21 cellular contexts compared by ENCODE assay signal in the genomic region with DNA sequence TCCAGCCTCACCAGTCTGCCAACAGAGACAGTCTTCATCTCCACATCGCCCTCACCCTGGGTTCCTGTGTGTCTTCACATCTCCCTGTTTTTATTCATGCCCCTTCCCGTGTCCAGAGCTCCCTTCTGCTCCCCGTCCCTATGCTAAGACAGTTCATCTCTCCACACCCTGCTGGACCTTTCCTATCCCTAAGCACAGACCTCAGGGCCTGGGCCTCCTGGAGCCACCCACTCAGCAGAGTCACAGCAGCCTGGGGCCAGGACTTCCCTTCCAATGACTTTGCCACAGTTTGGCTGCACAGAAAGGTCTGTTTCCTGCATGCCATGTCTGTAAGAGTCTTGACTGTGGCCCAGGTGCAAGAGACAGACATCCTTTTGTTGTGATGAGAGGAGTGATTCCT.
"Had no signal": no experiment of that assay in that cellular context is flagged by ENCODE, and none has a peak within 500 bp of the region (broad histone marks: within the 10 kb centered on the region; RNA-seq: fewer than 3 reads in every experiment).

No MANE protein-coding gene starts in this region.

- H3K36me3 Mint-ChIP-seq: activated naive CD8-positive, alpha-beta T cell treated with anti-CD3 and anti-CD28 coated beads, Interleukin-2, amount 10 ng/mL, durations not matched to agents 7 days and 5 days; T-cell had no signal

- H3K9me3 Mint-ChIP-seq: activated naive CD8-positive, alpha-beta T cell treated with anti-CD3 and anti-CD28 coated beads, Interleukin-2, amount 10 ng/mL, durations not matched to agents 7 days and 5 days; T-cell had no signal

- H3K36me3 ChIP-seq: adrenal gland, WERI-Rb-1 had no signal

- H3K27ac Mint-ChIP-seq: activated CD4-positive, alpha-beta memory T cell treated with anti-CD3 and anti-CD28 coated beads, Interleukin-2, amount 10 ng/mL, durations not matched to agents 7 days and 5 days; activated CD4-positive, alpha-beta T cell treated with anti-CD3 and anti-CD28 coated beads for 36 hours; activated naive CD8-positive, alpha-beta T cell treated with anti-CD3 and anti-CD28 coated beads, Interleukin-2, amount 10 ng/mL, durations not matched to agents 7 days and 5 days; T-cell had no signal

- H3K4me3 Mint-ChIP-seq: activated CD4-positive, alpha-beta memory T cell treated with anti-CD3 and anti-CD28 coated beads, Interleukin-2, amount 10 ng/mL, durations not matched to agents 7 days and 5 days; activated CD4-positive, alpha-beta T cell treated with anti-CD3 and anti-CD28 coated beads for 36 hours; activated naive CD8-positive, alpha-beta T cell treated with anti-CD3 and anti-CD28 coated beads, Interleukin-2, amount 10 ng/mL, durations not matched to agents 7 days and 5 days; T-cell had no signal

- H3K4me1 Mint-ChIP-seq: activated CD4-positive, alpha-beta memory T cell treated with anti-CD3 and anti-CD28 coated beads, Interleukin-2, amount 10 ng/mL, durations not matched to agents 7 days and 5 days; activated CD4-positive, alpha-beta T cell treated with anti-CD3 and anti-CD28 coated beads for 36 hours; activated naive CD8-positive, alpha-beta T cell treated with anti-CD3 and anti-CD28 coated beads, Interleukin-2, amount 10 ng/mL, durations not matched to agents 7 days and 5 days; T-cell had no signal

- H3K27ac ChIP-seq: SK-N-MC, WERI-Rb-1 had no signal

- H3K4me1 ChIP-seq: adrenal gland had no signal

- H3K9me3 ChIP-seq: adrenal gland had no signal

- DNase-seq: activated CD4-positive, alpha-beta memory T cell treated with anti-CD3 and anti-CD28 coated beads, Interleukin-2, amount 10 ng/mL, durations not matched to agents 7 days and 5 days; activated CD4-positive, alpha-beta T cell treated with anti-CD3 and anti-CD28 coated beads for 36 hours; activated CD4-positive, alpha-beta T cell treated with anti-CD3 and anti-CD28 coated beads, Interleukin-2, amount 50 U/mL, for 1 hour; activated CD8-positive, alpha-beta memory T cell treated with anti-CD3 and anti-CD28 coated beads, Interleukin-2, amount 50 U/mL, for 4 hours; activated naive CD4-positive, alpha-beta T cell treated with anti-CD3 and anti-CD28 coated beads, Interleukin-2, amount 50 U/mL, for 16 hours; activated naive CD8-positive, alpha-beta T cell treated with anti-CD3 and anti-CD28 coated beads, Interleukin-2, amount 10 ng/mL, durations not matched to agents 7 days and 5 days; activated T-cell treated with anti-CD3 and anti-CD28 coated beads, Interleukin-2, amount 50 U/mL, for 1 hour; Kasumi-1; KBM-7; NCI-H1105; NCI-H1436; NCI-H1694 treated with DMSO at 0.1 percent for 48 hours; NCI-H2029 treated with DMSO at 0.1 percent for 48 hours; NCI-H446 treated with DMSO at 0.1 percent for 48 hours; NCI-H526; NCI-H774; T-cell; T-helper 2 cell; WERI-Rb-1 had no signal

- H3K27me3 ChIP-seq: adrenal gland had no signal

- H3K4me3 ChIP-seq: adrenal gland, SK-N-MC had no signal

- H3K27me3 Mint-ChIP-seq: activated CD4-positive, alpha-beta T cell treated with anti-CD3 and anti-CD28 coated beads for 36 hours; activated naive CD8-positive, alpha-beta T cell treated with anti-CD3 and anti-CD28 coated beads, Interleukin-2, amount 10 ng/mL, durations not matched to agents 7 days and 5 days had no signal
